ENCODE assay signal across 2 cellular contexts in the genomic region with DNA sequence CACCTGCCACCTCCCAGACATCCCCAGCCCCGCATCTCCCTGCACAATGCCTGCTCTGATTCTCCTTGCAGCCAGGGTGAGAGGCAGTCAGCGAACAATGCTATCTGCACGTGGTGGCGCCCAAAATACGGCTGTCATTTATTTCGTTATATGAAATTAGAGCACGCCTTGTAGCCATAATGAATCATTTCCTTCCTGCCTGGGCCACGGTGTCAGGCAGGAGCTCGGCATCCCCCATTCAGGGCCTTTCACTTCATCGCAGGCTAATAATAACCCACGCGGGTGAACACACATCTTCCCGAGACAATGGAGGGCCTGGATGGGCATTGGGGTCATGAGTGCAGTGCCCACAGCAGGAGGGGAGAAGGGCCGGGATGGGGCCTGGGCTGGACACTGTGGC.
TF ChIP-seq lines count a peak whose summit lies in the region.

No MANE protein-coding gene starts in this region.

TF ChIP-seq in HepG2, 621 proteins besides CTCF, POLR2A, EP300 and RAD21:
- TF ChIP-seq, protein P1, sequence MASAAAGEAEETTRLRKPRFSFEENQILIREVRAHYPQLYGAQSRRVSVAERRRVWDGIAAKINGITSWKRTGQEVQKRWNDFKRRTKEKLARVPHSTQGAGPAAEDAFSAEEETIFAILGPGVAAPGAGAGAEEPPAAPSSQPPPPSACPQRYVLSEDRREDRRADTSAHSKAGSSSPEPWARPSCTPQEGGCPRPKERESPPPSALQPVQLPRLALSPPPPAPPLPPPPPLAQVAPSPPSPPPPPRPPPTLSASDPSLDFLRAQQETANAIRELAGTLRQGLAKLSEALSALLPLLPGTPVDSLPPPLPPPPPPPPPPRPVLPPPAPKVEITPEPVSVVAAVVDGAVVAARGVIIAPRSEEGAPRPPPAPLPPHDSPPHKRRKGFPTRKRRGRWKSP (CRISPR knock-in tag; IDR thresholded peaks at IDR 0.05): no peak
- no peak for TF ChIP-seq NR2F6 (IDR thresholded peaks at IDR 0.05)
- TF ChIP-seq NR2F6 (CRISPR knock-in tag; IDR thresholded peaks at IDR 0.05): no peak

TF ChIP-seq in endothelial cell of umbilical vein, 7 proteins besides CTCF, POLR2A, EP300 and RAD21:
- TF ChIP-seq, protein P2, sequence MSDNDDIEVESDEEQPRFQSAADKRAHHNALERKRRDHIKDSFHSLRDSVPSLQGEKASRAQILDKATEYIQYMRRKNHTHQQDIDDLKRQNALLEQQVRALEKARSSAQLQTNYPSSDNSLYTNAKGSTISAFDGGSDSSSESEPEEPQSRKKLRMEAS (IDR thresholded peaks at IDR 0.05; ENCODE audit: insufficient read depth, insufficient read length): peak; percentile 85
- TF ChIP-seq MYC (IDR thresholded peaks at IDR 0.05; ENCODE audit: low read depth, low read length): peak; percentile 91
- TF ChIP-seq FOS (IDR thresholded peaks at IDR 0.05; ENCODE audit: borderline replicate concordance, insufficient read depth, low read length): peak; percentile 78
- TF ChIP-seq JUN (IDR thresholded peaks at IDR 0.05; ENCODE audit: borderline replicate concordance, insufficient read depth, insufficient read length, low read depth): peak; percentile 72
- no peak for TF ChIP-seq POLR2AphosphoS5 (IDR thresholded peaks at IDR 0.05; ENCODE audit: insufficient read depth, low read depth, low read length)
- no peak for TF ChIP-seq EZH2 (IDR thresholded peaks at IDR 0.05; ENCODE audit: borderline replicate concordance, low read depth, low read length, severe bottlenecking)
- TF ChIP-seq GATA2 (IDR thresholded peaks at IDR 0.05; ENCODE audit: insufficient read depth, insufficient read length, low read depth, low read length): no peak
